ENCODE assay signal across 8 cellular contexts in the genomic region with DNA sequence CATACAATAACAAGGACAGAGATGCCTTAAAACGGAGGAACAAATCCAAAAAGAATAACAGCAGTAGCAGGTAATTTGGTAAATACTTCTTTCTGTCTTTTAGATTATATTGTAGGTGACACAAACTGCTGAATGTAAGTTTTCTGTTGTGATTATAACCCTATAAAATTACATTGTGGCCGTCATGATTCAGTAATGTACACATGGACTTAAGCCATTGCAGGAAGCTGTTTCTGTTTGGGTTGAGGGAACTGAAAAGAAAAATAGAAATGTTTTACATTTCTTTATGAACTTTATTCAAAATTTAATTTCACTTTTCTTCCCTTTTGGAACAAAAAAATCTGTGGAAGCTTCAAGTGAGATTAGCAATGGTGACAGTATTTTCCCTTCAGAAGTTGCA. TPM values are rescaled to one million over a fixed set of nuclear protein-coding genes. Genes with fewer than 3 reads are reported as not detected.
A peak's percentile ranks its signal among the peaks of the same experiment; 100 is the strongest.
DNase-seq lines count a peak whose midpoint lies in the region; ATAC-seq, FAIRE-seq and TF ChIP-seq lines count a peak whose summit lies in the region.

No MANE protein-coding gene starts in this region.

- peaks cover 43% of the 10 kb centered on the region for H3K4me1 Mint-ChIP-seq in activated CD4-positive, alpha-beta T cell treated with anti-CD3 and anti-CD28 coated beads, Interleukin-2, amount 10 ng/mL, durations not matched to agents 7 days and 5 days
- peaks cover 38% of the 10 kb centered on the region for H3K4me1 Mint-ChIP-seq in activated T-helper 2 cell treated with anti-CD3 and anti-CD28 coated beads, Interferon-gamma antibody, Interleukin-2, Interleukin-4, amounts not matched to agents 10 μg/mL and 5 μg/mL and 100 μg/mL, durations not matched to agents 14 hours and 24 hours and 36 hours (ENCODE audit: low read depth)

- POLR2A ChIA-PET in activated CD4-positive, alpha-beta T cell treated with anti-CD3 and anti-CD28 coated beads, Interleukin-2, amount 10 ng/mL, durations not matched to agents 7 days and 5 days (lab: Charles Lee) = interaction anchor here (0.7 kb wide), 1 partner anchor 146 kb away, joined by 3 read pairs; no protein-coding TSS in a partner anchor

- H3K4me3 Mint-ChIP-seq in activated CD4-positive, alpha-beta T cell treated with anti-CD3 and anti-CD28 coated beads, Interleukin-2, amount 10 ng/mL, durations not matched to agents 7 days and 5 days = peak overlapping the region; percentile 69
- peak overlapping the region; percentile 82 for H3K4me3 Mint-ChIP-seq in activated T-helper 2 cell treated with anti-CD3 and anti-CD28 coated beads, Interferon-gamma antibody, Interleukin-2, Interleukin-4, amounts not matched to agents 10 μg/mL and 5 μg/mL and 100 μg/mL, durations not matched to agents 14 hours and 24 hours and 36 hours (ENCODE audit: low read depth)

- no peaks in the 10 kb centered on the region for H3K27me3 Mint-ChIP-seq in activated CD4-positive, alpha-beta T cell treated with anti-CD3 and anti-CD28 coated beads, Interleukin-2, amount 10 ng/mL, durations not matched to agents 7 days and 5 days
- H3K27me3 Mint-ChIP-seq in activated T-helper 2 cell treated with anti-CD3 and anti-CD28 coated beads, Interferon-gamma antibody, Interleukin-2, Interleukin-4, amounts not matched to agents 10 μg/mL and 5 μg/mL and 100 μg/mL, durations not matched to agents 14 hours and 24 hours and 36 hours (ENCODE audit: low read depth) = no peaks in the 10 kb centered on the region

- H3K9me3 ChIP-seq in kidney (ENCODE audit: control insufficient read depth in 1 of 2, low read length in 2 of 2) (no peaks in the 10 kb centered on the region), thoracic aorta (no peaks in the 10 kb centered on the region)

- intact Hi-C loops in activated T-helper 2 cell treated with anti-CD3 and anti-CD28 coated beads, Interferon-gamma antibody, Interleukin-2, Interleukin-4, amounts not matched to agents 10 μg/mL and 5 μg/mL and 100 μg/mL, durations not matched to agents 14 hours and 24 hours and 36 hours (cut with micrococcal nuclease) = no loop called here
- intact Hi-C loops in kidney (cut with DNase I) = no loop called here

- no peak for FAIRE-seq in kidney (lab: Jason Lieb, UNC)

- CTCF ChIA-PET in activated CD4-positive, alpha-beta T cell treated with anti-CD3 and anti-CD28 coated beads, Interleukin-2, amount 10 ng/mL, durations not matched to agents 7 days and 5 days (lab: Charles Lee) = interaction anchor here (0.7 to 0.9 kb wide), 2 partner anchors 155 to 227 kb away, joined by 3 to 4 read pairs; no protein-coding TSS in a partner anchor

- peak overlapping the region in 1 of 2 donors; percentile 72 for H3K9ac ChIP-seq in kidney (ENCODE audit: low read length in 2 of 2)

- H3K27ac ChIP-seq in kidney (ENCODE audit: low read depth in 2 of 2, low read length in 2 of 2) = no peak overlapping the region
- H3K27ac ChIP-seq in thoracic aorta = peak overlapping the region in 1 of 2 donors; percentile 93

- peak overlapping the region; percentile 51 for H3K27ac Mint-ChIP-seq in activated CD4-positive, alpha-beta T cell treated with anti-CD3 and anti-CD28 coated beads, Interleukin-2, amount 10 ng/mL, durations not matched to agents 7 days and 5 days
- H3K27ac Mint-ChIP-seq in activated T-helper 2 cell treated with anti-CD3 and anti-CD28 coated beads, Interferon-gamma antibody, Interleukin-2, Interleukin-4, amounts not matched to agents 10 μg/mL and 5 μg/mL and 100 μg/mL, durations not matched to agents 14 hours and 24 hours and 36 hours = peak overlapping the region; percentile 51

- peak overlapping the region; percentile 55 to 66 for H3K4me3 ChIP-seq in kidney (ENCODE audit: low read length in 2 of 2)
- peak overlapping the region; percentile 98 for H3K4me3 ChIP-seq in thoracic aorta

- no peak for ATAC-seq in thoracic aorta (ENCODE audit: insufficient number of reproducible peaks, low FRiP score, low read depth)

- no peaks in the 10 kb centered on the region for H3K27me3 ChIP-seq in thoracic aorta (replicated peaks; ENCODE audit: insufficient read depth)

- peaks cover 36% of the 10 kb centered on the region for H3K36me3 Mint-ChIP-seq in activated CD4-positive, alpha-beta T cell treated with anti-CD3 and anti-CD28 coated beads, Interleukin-2, amount 10 ng/mL, durations not matched to agents 7 days and 5 days (ENCODE audit: low read depth)
- H3K36me3 Mint-ChIP-seq in activated T-helper 2 cell treated with anti-CD3 and anti-CD28 coated beads, Interferon-gamma antibody, Interleukin-2, Interleukin-4, amounts not matched to agents 10 μg/mL and 5 μg/mL and 100 μg/mL, durations not matched to agents 14 hours and 24 hours and 36 hours (ENCODE audit: low read depth) = peaks cover 39% of the 10 kb centered on the region

- no peak for DNase-seq in activated CD4-positive, alpha-beta T cell treated with anti-CD3 and anti-CD28 coated beads, Interleukin-2, amount 10 ng/mL, durations not matched to agents 7 days and 5 days
- DNase-seq in activated CD4-positive, alpha-beta T cell treated with anti-CD3 and anti-CD28 coated beads, Interleukin-2, amount 50 U/mL, for 4 hours = no peak
- no peak for DNase-seq in activated T-helper 2 cell treated with anti-CD3 and anti-CD28 coated beads, Interferon-gamma antibody, Interleukin-2, Interleukin-4, amounts not matched to agents 10 μg/mL and 5 μg/mL and 100 μg/mL, durations not matched to agents 14 hours and 24 hours and 36 hours (ENCODE audit: low spot score)
- DNase-seq in kidney (no peak), thoracic aorta (ENCODE audit: low spot score) (no peak), DMS 273 treated with DMSO at 0.1 percent for 48 hours (lab: John Stamatoyannopoulos, UW) (no peak), GM20000 (ENCODE audit: low spot score) (no peak)
- no peak for DNase-seq in stimulated activated CD4-positive, alpha-beta T cell treated with anti-CD3 and anti-CD28 coated beads, Interleukin-12 subunit alpha, Interleukin-12 subunit beta, amount 100 ng/mL, for 4 hours

- H3K4me1 ChIP-seq in kidney (ENCODE audit: control insufficient read depth in 1 of 2, insufficient read depth in 1 of 2, low read depth in 1 of 2, low read length in 2 of 2) (peaks cover 0 to 2% of the 10 kb centered on the region in 2 donors), thoracic aorta (ENCODE audit: control insufficient read depth in 1 of 2, low read depth in 2 of 2) (peaks cover 26 to 41% of the 10 kb centered on the region in 2 donors)

- H3K36me3 ChIP-seq in kidney (ENCODE audit: control insufficient read depth in 1 of 2, insufficient read depth in 2 of 2, low read length in 2 of 2) = peaks cover 0 to 2% of the 10 kb centered on the region in 2 donors
- peaks cover 15% of the 10 kb centered on the region for H3K36me3 ChIP-seq in thoracic aorta

- H3K9me3 Mint-ChIP-seq in activated CD4-positive, alpha-beta T cell treated with anti-CD3 and anti-CD28 coated beads, Interleukin-2, amount 10 ng/mL, durations not matched to agents 7 days and 5 days = no peaks in the 10 kb centered on the region
- H3K9me3 Mint-ChIP-seq in activated T-helper 2 cell treated with anti-CD3 and anti-CD28 coated beads, Interferon-gamma antibody, Interleukin-2, Interleukin-4, amounts not matched to agents 10 μg/mL and 5 μg/mL and 100 μg/mL, durations not matched to agents 14 hours and 24 hours and 36 hours = no peaks in the 10 kb centered on the region

- no peak for TF ChIP-seq CTCF in kidney (IDR thresholded peaks at IDR 0.05; ENCODE audit: borderline replicate concordance, extremely low read depth, insufficient read depth)
- no peak for TF ChIP-seq CTCF in thoracic aorta (IDR thresholded peaks at IDR 0.05)
- no peak for TF ChIP-seq CTCF in GM20000 (IDR thresholded peaks at IDR 0.05; ENCODE audit: extremely low read depth, missing control alignments)

RNA-seq across cellular contexts. Expression of gene MXD1, which starts 1.2 kb away (rescaled TPM):
- 10 to 100 TPM; 17.0 to 19.1 TPM for total RNA-seq in activated CD4-positive, alpha-beta T cell treated with anti-CD3 and anti-CD28 coated beads, Interleukin-2, amount 10 ng/mL, durations not matched to agents 7 days and 5 days
- total RNA-seq in activated T-helper 2 cell treated with anti-CD3 and anti-CD28 coated beads, Interferon-gamma antibody, Interleukin-2, Interleukin-4, amounts not matched to agents 10 μg/mL and 5 μg/mL and 100 μg/mL, durations not matched to agents 14 hours and 24 hours and 36 hours = 10.0 and 12.1 TPM in 2 replicates
- total RNA-seq in kidney (13.3 TPM), thoracic aorta (10 to 100 TPM; 13.8 to 28.4 TPM)
- polyA plus RNA-seq in kidney (ENCODE audit: insufficient read depth, low read depth, low replicate concordance) = 4.9 TPM

RNA-seq across cellular contexts. Expression of gene SNRNP27, which starts 22.4 kb away (rescaled TPM):
- 10 to 100 TPM; 58.1 to 62.8 TPM for total RNA-seq in activated CD4-positive, alpha-beta T cell treated with anti-CD3 and anti-CD28 coated beads, Interleukin-2, amount 10 ng/mL, durations not matched to agents 7 days and 5 days
- 60.4 and 62.6 TPM in 2 replicates for total RNA-seq in activated T-helper 2 cell treated with anti-CD3 and anti-CD28 coated beads, Interferon-gamma antibody, Interleukin-2, Interleukin-4, amounts not matched to agents 10 μg/mL and 5 μg/mL and 100 μg/mL, durations not matched to agents 14 hours and 24 hours and 36 hours
- 42.6 TPM for total RNA-seq in kidney
- 33.6 TPM for polyA plus RNA-seq in kidney (ENCODE audit: insufficient read depth, low read depth, low replicate concordance)
- total RNA-seq in thoracic aorta = 10 to 100 TPM; 57.4 to 98.7 TPM

RNA-seq across cellular contexts. Expression of gene ASPRV1, which starts 45.3 kb away (rescaled TPM):
- under 1 TPM; 0.69 to 0.99 TPM for total RNA-seq in activated CD4-positive, alpha-beta T cell treated with anti-CD3 and anti-CD28 coated beads, Interleukin-2, amount 10 ng/mL, durations not matched to agents 7 days and 5 days
- total RNA-seq in activated T-helper 2 cell treated with anti-CD3 and anti-CD28 coated beads, Interferon-gamma antibody, Interleukin-2, Interleukin-4, amounts not matched to agents 10 μg/mL and 5 μg/mL and 100 μg/mL, durations not matched to agents 14 hours and 24 hours and 36 hours = 1.0 and 1.1 TPM in 2 replicates
- total RNA-seq in kidney = 1.6 TPM
- polyA plus RNA-seq in kidney (ENCODE audit: insufficient read depth, low read depth, low replicate concordance) = 2.1 TPM
- 1 to 10 TPM; 1.8 to 3.2 TPM for total RNA-seq in thoracic aorta
